In the genomic region with DNA sequence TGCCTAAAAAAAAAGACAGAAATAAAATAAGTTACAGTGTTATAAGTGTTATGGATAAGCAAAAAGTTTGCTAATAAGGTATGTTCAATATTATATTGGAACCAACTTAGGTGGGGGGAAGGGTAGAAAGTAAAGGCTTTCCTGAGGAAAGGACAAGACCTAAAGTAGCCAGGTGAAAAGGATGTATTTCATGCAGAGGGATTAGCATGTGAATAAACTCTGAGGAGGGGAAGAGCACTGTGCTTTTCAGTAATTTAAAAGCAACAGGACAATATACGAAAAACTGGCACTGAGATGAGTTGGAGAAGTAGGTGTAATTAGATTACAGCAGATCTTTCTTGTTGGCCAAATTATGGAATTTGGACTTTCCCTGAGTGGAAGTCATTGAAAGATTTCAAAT, we compare ENCODE assay signal across 32 cellular contexts. TPM values are rescaled to one million over a fixed set of nuclear protein-coding genes. Genes with fewer than 3 reads are reported as not detected.
DNase-seq lines count a peak whose midpoint lies in the region; ATAC-seq and TF ChIP-seq lines count a peak whose summit lies in the region.
"Had no signal": no experiment of that assay in that cellular context is flagged by ENCODE, and none has a peak within 500 bp of the region (broad histone marks: within the 10 kb centered on the region; RNA-seq: fewer than 3 reads in every experiment).

No MANE protein-coding gene starts in this region.

- peaks cover 26% of the 10 kb centered on the region for H3K4me1 Mint-ChIP-seq in activated naive CD8-positive, alpha-beta T cell treated with anti-CD3 and anti-CD28 coated beads, Interleukin-2, amount 10 ng/mL, durations not matched to agents 7 days and 5 days
- no peaks in the 10 kb centered on the region for H3K4me1 Mint-ChIP-seq in activated naive CD8-positive, alpha-beta T cell treated with anti-CD3 and anti-CD28 coated beads for 36 hours
- H3K4me1 Mint-ChIP-seq in endodermal cell, result peaks cover 14% of the 10 kb centered on the region
- H3K4me1 Mint-ChIP-seq in natural killer cell, result no peaks in the 10 kb centered on the region

- peak overlapping the region; percentile 21 for H2AFZ ChIP-seq in smooth muscle cell (ENCODE audit: low read depth)

- intact Hi-C loops in natural killer cell (cut with micrococcal nuclease), result no loop called here

- no peaks in the 10 kb centered on the region for H3K27me3 Mint-ChIP-seq in activated naive CD8-positive, alpha-beta T cell treated with anti-CD3 and anti-CD28 coated beads, Interleukin-2, amount 10 ng/mL, durations not matched to agents 7 days and 5 days
- no peaks in the 10 kb centered on the region for H3K27me3 Mint-ChIP-seq in activated naive CD8-positive, alpha-beta T cell treated with anti-CD3 and anti-CD28 coated beads for 36 hours
- no peaks in the 10 kb centered on the region for H3K27me3 Mint-ChIP-seq in endodermal cell (ENCODE audit: insufficient read depth)
- no peaks in the 10 kb centered on the region for H3K27me3 Mint-ChIP-seq in natural killer cell (ENCODE audit: low read depth in 2 of 2)

- H3K79me2 ChIP-seq in smooth muscle cell (ENCODE audit: low read depth), result peaks cover under 1% of the 10 kb centered on the region

- peaks cover 55% of the 10 kb centered on the region for H3K36me3 Mint-ChIP-seq in activated naive CD8-positive, alpha-beta T cell treated with anti-CD3 and anti-CD28 coated beads, Interleukin-2, amount 10 ng/mL, durations not matched to agents 7 days and 5 days
- H3K36me3 Mint-ChIP-seq in activated naive CD8-positive, alpha-beta T cell treated with anti-CD3 and anti-CD28 coated beads for 36 hours, result peaks cover 43% of the 10 kb centered on the region
- H3K36me3 Mint-ChIP-seq in endodermal cell (ENCODE audit: low read depth) (peaks cover 52% of the 10 kb centered on the region), natural killer cell (no peaks in the 10 kb centered on the region)

- H3K4me1 ChIP-seq in HUES6 (ENCODE audit: control insufficient read depth, insufficient read depth, low read length) (peaks cover 19% of the 10 kb centered on the region), endodermal cell (ENCODE audit: control insufficient read depth, insufficient read depth, low read length) (no peaks in the 10 kb centered on the region), smooth muscle cell (ENCODE audit: low read depth) (no peaks in the 10 kb centered on the region)

- H3K4me3 ChIP-seq in HUES6 (ENCODE audit: low read depth, low read length) (peak overlapping the region; percentile 1; the same call in 1 of the 2 replicates), endodermal cell (ENCODE audit: low read length) (no peak overlapping the region), smooth muscle cell (no peak overlapping the region)
- H3K4me3 ChIP-seq: BLaER1 had no signal

- H3K36me3 ChIP-seq in HUES6 (ENCODE audit: control insufficient read depth, insufficient read depth, low read length), result peaks cover 92% of the 10 kb centered on the region
- H3K36me3 ChIP-seq in endodermal cell (ENCODE audit: control insufficient read depth, insufficient read depth, low read length), result peaks cover 83% of the 10 kb centered on the region
- no peaks in the 10 kb centered on the region for H3K36me3 ChIP-seq in smooth muscle cell (ENCODE audit: low read depth)

- no peak for ATAC-seq in activated naive CD8-positive, alpha-beta T cell treated with anti-CD3 and anti-CD28 coated beads, Interleukin-2, amount 10 ng/mL, durations not matched to agents 7 days and 5 days (ENCODE audit: low read depth)
- no peak for ATAC-seq in natural killer cell
- no peak for ATAC-seq in GM18517 (IDR thresholded peaks at IDR 0.05; ENCODE audit: unreplicated experiment)
- no peak for ATAC-seq in left lobe of liver
- ATAC-seq: activated T-cell treated with anti-CD3 and anti-CD28 coated beads, Interleukin-2, amount 50 U/mL, for 72 hours; left ventricle myocardium superior; PC-3; right cardiac atrium had no signal

- TF ChIP-seq CTCF in endodermal cell (conservative IDR thresholded peaks at IDR 0.05), result no peak
- TF ChIP-seq CTCF in smooth muscle cell (IDR thresholded peaks at IDR 0.05; ENCODE audit: borderline replicate concordance, insufficient read depth, poor library complexity, severe bottlenecking), result no peak
- no peak for TF ChIP-seq CTCF in natural killer cell (IDR thresholded peaks at IDR 0.05)

- POLR2A ChIA-PET in activated naive CD8-positive, alpha-beta T cell treated with anti-CD3 and anti-CD28 coated beads, Interleukin-2, amount 10 ng/mL, durations not matched to agents 7 days and 5 days (lab: Charles Lee), result no interaction called here

- H3K27ac ChIP-seq in HUES6 (ENCODE audit: low read depth, low read length) (peak overlapping the region; percentile 84), endodermal cell (ENCODE audit: low read depth, low read length) (no peak overlapping the region), smooth muscle cell (ENCODE audit: low read depth) (no peak overlapping the region)
- H3K27ac ChIP-seq: BLaER1, epithelial cell of prostate had no signal

- peak overlapping the region; percentile 53 for H3K27ac Mint-ChIP-seq in activated naive CD8-positive, alpha-beta T cell treated with anti-CD3 and anti-CD28 coated beads, Interleukin-2, amount 10 ng/mL, durations not matched to agents 7 days and 5 days
- no peak overlapping the region for H3K27ac Mint-ChIP-seq in activated naive CD8-positive, alpha-beta T cell treated with anti-CD3 and anti-CD28 coated beads for 36 hours
- H3K27ac Mint-ChIP-seq in endodermal cell (peak overlapping the region; percentile 59), natural killer cell (no peak overlapping the region)
- H3K27ac Mint-ChIP-seq: activated naive CD4-positive, alpha-beta T cell treated with anti-CD3 and anti-CD28 coated beads for 36 hours had no signal

- H3K9me3 Mint-ChIP-seq in activated naive CD8-positive, alpha-beta T cell treated with anti-CD3 and anti-CD28 coated beads, Interleukin-2, amount 10 ng/mL, durations not matched to agents 7 days and 5 days, result no peaks in the 10 kb centered on the region
- no peaks in the 10 kb centered on the region for H3K9me3 Mint-ChIP-seq in activated naive CD8-positive, alpha-beta T cell treated with anti-CD3 and anti-CD28 coated beads for 36 hours
- H3K9me3 Mint-ChIP-seq in endodermal cell (no peaks in the 10 kb centered on the region), natural killer cell (no peaks in the 10 kb centered on the region)
- H3K9me3 Mint-ChIP-seq: activated naive CD4-positive, alpha-beta T cell treated with anti-CD3 and anti-CD28 coated beads for 36 hours; activated T-cell treated with anti-CD3 and anti-CD28 coated beads, Interleukin-2, amount 50 U/mL, for 72 hours had no signal

- H3K9me3 ChIP-seq in HUES6 (ENCODE audit: control insufficient read depth, insufficient read depth, low read depth, low read length) (no peaks in the 10 kb centered on the region), endodermal cell (ENCODE audit: control insufficient read depth, low read length) (no peaks in the 10 kb centered on the region), smooth muscle cell (replicated peaks; ENCODE audit: low read depth) (no peaks in the 10 kb centered on the region)
- H3K9me3 ChIP-seq: BLaER1 had no signal

- 98 to 100% methylated on average over 1 of the region's 1 CpG for WGBS in endodermal cell (ENCODE audit: insufficient coverage in 1 of 2, insufficient read length in 1 of 2), 2 experiments
- 95% methylated on average over 1 of the region's 1 CpG for WGBS in smooth muscle cell (ENCODE audit: low lambda C conversion rate)

- H4K20me1 ChIP-seq in smooth muscle cell (ENCODE audit: low read depth), result no peaks in the 10 kb centered on the region

- H3K27me3 ChIP-seq in HUES6 (ENCODE audit: control insufficient read depth, insufficient read depth, low read length), result no peaks in the 10 kb centered on the region
- H3K27me3 ChIP-seq in endodermal cell (ENCODE audit: control insufficient read depth, insufficient read depth, low read length, poor library complexity, severe bottlenecking), result no peaks in the 10 kb centered on the region
- no peaks in the 10 kb centered on the region for H3K27me3 ChIP-seq in smooth muscle cell (ENCODE audit: low read depth)
- H3K27me3 ChIP-seq: BLaER1 had no signal

- DNase-seq in activated naive CD8-positive, alpha-beta T cell treated with anti-CD3 and anti-CD28 coated beads, Interleukin-2, amount 10 ng/mL, durations not matched to agents 7 days and 5 days, result no peak
- no peak for DNase-seq in activated naive CD8-positive, alpha-beta T cell treated with anti-CD3 and anti-CD28 coated beads for 36 hours
- DNase-seq in endodermal cell (no peak), smooth muscle cell (lab: John Stamatoyannopoulos, UW; ENCODE audit: unreplicated experiment) (no peak), natural killer cell (no peak), left lobe of liver (ENCODE audit: low spot score) (no peak)
- DNase-seq: activated CD4-positive, alpha-beta T cell treated with anti-CD3 and anti-CD28 coated beads for 48 hours; activated naive CD4-positive, alpha-beta T cell treated with anti-CD3 and anti-CD28 coated beads for 36 hours; activated T-cell treated with anti-CD3 and anti-CD28 coated beads, Interleukin-2, amount 50 U/mL, for 72 hours; anterior cingulate cortex; DMS79; effector CD4-positive, alpha-beta T cell; GF-D8; Karpas-422; left ventricle myocardium superior; mesendoderm; NCI-H1417 treated with DMSO at 0.1 percent for 48 hours; NCI-H2029 treated with DMSO at 0.1 percent for 48 hours; NCI-H2227 treated with DMSO at 0.1 percent for 48 hours; NCI-H526 treated with DMSO at 0.1 percent for 48 hours; NK-92 treated with Interleukin-12 subunit alpha and Interleukin-12 subunit beta, amount 100 ng/mL, for 24 hours; PC-3; posterior cingulate gyrus; right cardiac atrium; stimulated activated CD4-positive, alpha-beta T cell treated with anti-CD3 and anti-CD28 coated beads, Interleukin-1b, Interleukin-23, amount 100 ng/mL, for 48 hours; stimulated activated naive CD4-positive, alpha-beta T cell treated with Interleukin-2 at 50 U/mL for 16 hours had no signal

- no peak overlapping the region for H3K9ac ChIP-seq in HUES6 (ENCODE audit: low read length)
- no peak overlapping the region for H3K9ac ChIP-seq in endodermal cell (ENCODE audit: extremely low read depth, low read length, poor library complexity, severe bottlenecking)
- H3K9ac ChIP-seq in smooth muscle cell (ENCODE audit: low read depth), result no peak overlapping the region
- H3K9ac ChIP-seq: BLaER1 had no signal

- H3K4me2 ChIP-seq in smooth muscle cell, result no peak overlapping the region
- H3K4me2 ChIP-seq: BLaER1 had no signal

- no peaks in the 10 kb centered on the region for H3F3A ChIP-seq in smooth muscle cell (ENCODE audit: low read depth)

- no peak overlapping the region for H3K4me3 Mint-ChIP-seq in activated naive CD8-positive, alpha-beta T cell treated with anti-CD3 and anti-CD28 coated beads, Interleukin-2, amount 10 ng/mL, durations not matched to agents 7 days and 5 days
- H3K4me3 Mint-ChIP-seq in activated naive CD8-positive, alpha-beta T cell treated with anti-CD3 and anti-CD28 coated beads for 36 hours, result no peak overlapping the region
- no peak overlapping the region for H3K4me3 Mint-ChIP-seq in endodermal cell
- H3K4me3 Mint-ChIP-seq in natural killer cell, result no peak overlapping the region
- H3K4me3 Mint-ChIP-seq: activated naive CD4-positive, alpha-beta T cell treated with anti-CD3 and anti-CD28 coated beads for 36 hours; activated T-cell treated with anti-CD3 and anti-CD28 coated beads, Interleukin-2, amount 50 U/mL, for 72 hours had no signal

RNA-seq across cellular contexts. Expression of a gene that starts 7.6 kb away (rescaled TPM):
- 100 to 1,000 TPM; 313 to 314 TPM for total RNA-seq in activated naive CD8-positive, alpha-beta T cell treated with anti-CD3 and anti-CD28 coated beads, Interleukin-2, amount 10 ng/mL, durations not matched to agents 7 days and 5 days
- 100 to 1,000 TPM; 244 to 245 TPM for total RNA-seq in activated naive CD8-positive, alpha-beta T cell treated with anti-CD3 and anti-CD28 coated beads for 36 hours
- total RNA-seq in endodermal cell (100 to 1,000 TPM; 173 to 246 TPM), smooth muscle cell (42.3 and 45.5 TPM in 2 replicates), natural killer cell (1 to 10 TPM; 2.0 to 6.4 (median 4.6) TPM), left lobe of liver (1.8 TPM)
- polyA plus RNA-seq in endodermal cell (2013, experiment 1 of 2), result 353 TPM
- polyA plus RNA-seq in endodermal cell (2013, experiment 2 of 2), result 358 TPM
- 15.4 and 26.2 TPM in 2 replicates for polyA plus RNA-seq in smooth muscle cell

RNA-seq across cellular contexts. Expression of a gene that starts 33.2 kb away (rescaled TPM):
- 10 to 100 TPM; 12.2 to 13.2 TPM for total RNA-seq in activated naive CD8-positive, alpha-beta T cell treated with anti-CD3 and anti-CD28 coated beads, Interleukin-2, amount 10 ng/mL, durations not matched to agents 7 days and 5 days
- 1 to 10 TPM; 5.6 to 6.5 TPM for total RNA-seq in activated naive CD8-positive, alpha-beta T cell treated with anti-CD3 and anti-CD28 coated beads for 36 hours
- total RNA-seq in endodermal cell, result 10 to 100 TPM; 58.3 to 69.0 TPM
- polyA plus RNA-seq in endodermal cell (2013, experiment 1 of 2), result 39.9 TPM
- polyA plus RNA-seq in endodermal cell (2013, experiment 2 of 2), result 38.5 TPM
- 63.8 and 91.0 TPM in 2 replicates for total RNA-seq in smooth muscle cell
- polyA plus RNA-seq in smooth muscle cell, result 305 and 413 TPM in 2 replicates
- total RNA-seq in natural killer cell, result 1 to 10 TPM; 2.1 to 8.1 (median 2.8) TPM
- total RNA-seq in left lobe of liver, result 501 TPM

RNA-seq across cellular contexts. Expression of a gene that starts 45.5 kb away (rescaled TPM):
- under 1 TPM in 1 of 2 experiments, not detected in 1; 0.48 TPM for total RNA-seq in activated naive CD8-positive, alpha-beta T cell treated with anti-CD3 and anti-CD28 coated beads, Interleukin-2, amount 10 ng/mL, durations not matched to agents 7 days and 5 days
- not detected for total RNA-seq in activated naive CD8-positive, alpha-beta T cell treated with anti-CD3 and anti-CD28 coated beads for 36 hours
- total RNA-seq in endodermal cell, result not detected
- polyA plus RNA-seq in endodermal cell (2013, experiment 1 of 2), result not detected
- polyA plus RNA-seq in endodermal cell (2013, experiment 2 of 2), result not detected
- total RNA-seq in smooth muscle cell, result not detected in 2 replicates
- 0.27 and 0.30 TPM in 2 replicates for polyA plus RNA-seq in smooth muscle cell
- total RNA-seq in natural killer cell, result not detected
- total RNA-seq in left lobe of liver, result 0.68 TPM
- total RNA-seq: activated naive CD4-positive, alpha-beta T cell treated with anti-CD3 and anti-CD28 coated beads for 36 hours; activated T-cell treated with anti-CD3 and anti-CD28 coated beads, Interleukin-2, amount 50 U/mL, for 72 hours; PC-3; temporal lobe had no signal
- polyA plus RNA-seq: keratinocyte had no signal

Comparison
In these comparisons a context has a peak if more than half of its experiments do, and no peak if none do; other contexts are left out.
1. H3K27ac Mint-ChIP-seq: peak in activated naive CD8-positive, alpha-beta T cell treated with anti-CD3 and anti-CD28 coated beads, Interleukin-2, amount 10 ng/mL, durations not matched to agents 7 days and 5 days (single experiment) and endodermal cell (single experiment); none in activated naive CD8-positive, alpha-beta T cell treated with anti-CD3 and anti-CD28 coated beads for 36 hours (single experiment) and natural killer cell (0 of 2).